Comparison of ENCODE assay signal across 17 cellular contexts in the genomic region with DNA sequence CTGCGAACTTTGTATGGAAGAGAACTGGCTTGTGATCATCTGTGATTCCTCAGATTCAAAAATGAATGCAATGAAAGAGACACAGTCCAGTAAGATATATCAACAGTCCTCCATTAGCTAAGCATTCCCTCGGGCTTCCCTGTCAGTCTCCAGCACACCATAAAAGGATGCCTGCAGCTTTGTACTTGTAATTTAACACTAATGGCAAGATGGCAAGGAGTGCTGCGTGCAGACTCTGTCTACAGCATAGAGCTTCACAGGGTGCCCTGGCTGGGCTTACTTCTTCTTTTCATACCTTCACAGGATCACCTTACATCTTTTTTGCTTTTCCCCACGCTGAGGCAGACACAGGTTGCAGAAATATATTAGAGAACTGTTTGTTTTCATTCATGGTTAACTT.
"Had no signal": no experiment of that assay in that cellular context is flagged by ENCODE, and none has a peak within 500 bp of the region (broad histone marks: within the 10 kb centered on the region; RNA-seq: fewer than 3 reads in every experiment).

No MANE protein-coding gene starts in this region.

- ATAC-seq: activated CD4-positive, alpha-beta T cell treated with anti-CD3 and anti-CD28 coated beads for 36 hours; activated CD8-positive, alpha-beta T cell treated with anti-CD3 and anti-CD28 coated beads for 36 hours; activated naive CD8-positive, alpha-beta T cell treated with anti-CD3 and anti-CD28 coated beads, Interleukin-2, amount 50 U/mL, for 24 hours; natural killer cell treated with Interleukin-12 subunit alpha and Interleukin-12 subunit beta and Interleukin-15 and Interleukin-18, amount 100 ng/mL, for 72 hours; stimulated activated naive CD8-positive, alpha-beta T cell treated with anti-CD3 and anti-CD28 coated beads, Interleukin-15, Interleukin-2, amounts not matched to agents 100 U/mL and 50 U/mL, for 24 hours had no signal

- DNase-seq: activated CD4-positive, alpha-beta T cell treated with anti-CD3 and anti-CD28 coated beads for 36 hours; activated CD8-positive, alpha-beta memory T cell treated with anti-CD3 and anti-CD28 coated beads, Interleukin-2, amount 50 U/mL, for 4 hours; activated CD8-positive, alpha-beta T cell treated with anti-CD3 and anti-CD28 coated beads for 36 hours; activated naive CD4-positive, alpha-beta T cell; activated naive CD8-positive, alpha-beta T cell treated with anti-CD3 and anti-CD28 coated beads, Interleukin-2, amount 50 U/mL, for 24 hours; endodermal cell; erythroblast; left ventricle myocardium inferior; mesenchymal stem cell; ovary; stimulated activated CD4-positive, alpha-beta T cell treated with anti-CD3 and anti-CD28 coated beads, Interleukin-12 subunit alpha, Interleukin-12 subunit beta, amount 100 ng/mL, for 4 hours; stimulated activated CD4-positive, alpha-beta T cell treated with anti-CD3 and anti-CD28 coated beads, Interleukin-2, amount 100 ng/mL, for 48 hours; stimulated activated naive CD8-positive, alpha-beta T cell treated with anti-CD3 and anti-CD28 coated beads, Interleukin-15, Interleukin-2, amounts not matched to agents 100 U/mL and 50 U/mL, for 24 hours; testis had no signal

- H3K27me3 ChIP-seq: ascending aorta, ovary, testis had no signal

- H3K4me1 Mint-ChIP-seq: activated CD4-positive, alpha-beta T cell treated with anti-CD3 and anti-CD28 coated beads for 36 hours; activated naive CD8-positive, alpha-beta T cell treated with anti-CD3 and anti-CD28 coated beads, Interleukin-2, amount 50 U/mL, for 24 hours had no signal

- H3K9me3 ChIP-seq: ascending aorta, left ventricle myocardium inferior, ovary, testis had no signal

- H3K9me3 Mint-ChIP-seq: activated CD8-positive, alpha-beta T cell treated with anti-CD3 and anti-CD28 coated beads for 36 hours; activated naive CD8-positive, alpha-beta T cell treated with anti-CD3 and anti-CD28 coated beads, Interleukin-2, amount 50 U/mL, for 24 hours; endodermal cell; natural killer cell treated with Interleukin-12 subunit alpha and Interleukin-12 subunit beta and Interleukin-15 and Interleukin-18, amount 100 ng/mL, for 72 hours had no signal

- H3K36me3 Mint-ChIP-seq: natural killer cell treated with Interleukin-12 subunit alpha and Interleukin-12 subunit beta and Interleukin-15 and Interleukin-18, amount 100 ng/mL, for 72 hours had no signal

- H3K27me3 Mint-ChIP-seq: activated CD4-positive, alpha-beta T cell treated with anti-CD3 and anti-CD28 coated beads for 36 hours; activated CD8-positive, alpha-beta T cell treated with anti-CD3 and anti-CD28 coated beads for 36 hours; activated naive CD8-positive, alpha-beta T cell treated with anti-CD3 and anti-CD28 coated beads, Interleukin-2, amount 50 U/mL, for 24 hours; natural killer cell treated with Interleukin-12 subunit alpha and Interleukin-12 subunit beta and Interleukin-15 and Interleukin-18, amount 100 ng/mL, for 72 hours had no signal

- H3K27ac ChIP-seq: ascending aorta, left ventricle myocardium inferior, ovary, testis, VCaP had no signal

- H3K4me1 ChIP-seq: left ventricle myocardium inferior, testis had no signal

- H3K4me3 Mint-ChIP-seq: activated CD4-positive, alpha-beta T cell treated with anti-CD3 and anti-CD28 coated beads for 36 hours; activated CD8-positive, alpha-beta T cell treated with anti-CD3 and anti-CD28 coated beads for 36 hours; activated naive CD8-positive, alpha-beta T cell treated with anti-CD3 and anti-CD28 coated beads, Interleukin-2, amount 50 U/mL, for 24 hours; endodermal cell; natural killer cell treated with Interleukin-12 subunit alpha and Interleukin-12 subunit beta and Interleukin-15 and Interleukin-18, amount 100 ng/mL, for 72 hours had no signal

- H3K27ac Mint-ChIP-seq: activated CD4-positive, alpha-beta T cell treated with anti-CD3 and anti-CD28 coated beads for 36 hours; activated CD8-positive, alpha-beta T cell treated with anti-CD3 and anti-CD28 coated beads for 36 hours; activated naive CD8-positive, alpha-beta T cell treated with anti-CD3 and anti-CD28 coated beads, Interleukin-2, amount 50 U/mL, for 24 hours; endodermal cell; natural killer cell treated with Interleukin-12 subunit alpha and Interleukin-12 subunit beta and Interleukin-15 and Interleukin-18, amount 100 ng/mL, for 72 hours had no signal

- H3K4me3 ChIP-seq: ascending aorta, left ventricle myocardium inferior, ovary, testis had no signal

- H3K36me3 ChIP-seq: ascending aorta, left ventricle myocardium inferior, ovary had no signal
